Comparison of ENCODE assay signal across 15 cellular contexts in the genomic region with DNA sequence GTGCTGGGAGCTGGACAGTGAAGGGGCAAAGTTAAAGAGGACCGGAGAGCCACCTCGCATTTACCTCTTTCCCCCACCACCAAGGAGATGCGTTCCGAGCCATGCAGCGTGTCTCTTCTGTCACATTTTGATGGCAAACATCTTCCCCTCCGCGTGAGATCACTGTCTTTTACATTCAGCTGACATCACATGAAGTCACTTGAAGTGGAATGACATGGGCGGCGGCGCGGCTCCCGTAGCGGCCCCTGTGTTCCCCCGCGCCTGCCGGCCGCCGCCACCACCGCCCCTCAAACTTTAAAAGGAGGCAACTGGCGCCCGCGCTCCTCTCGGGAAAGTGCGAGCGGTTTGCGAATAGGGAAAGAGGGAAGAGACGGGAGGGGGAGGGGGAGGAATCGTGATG. TPM values are rescaled to one million over a fixed set of nuclear protein-coding genes. Genes with fewer than 3 reads are reported as not detected.
DNase-seq lines count a peak whose midpoint lies in the region; ATAC-seq lines count a peak whose summit lies in the region.
"Had no signal": no experiment of that assay in that cellular context is flagged by ENCODE, and none has a peak within 500 bp of the region (broad histone marks: within the 10 kb centered on the region; RNA-seq: fewer than 3 reads in every experiment).

Gene FEZF2 (minus strand): TSS at position 336 of the 400 bp plus-strand sequence. CDS start 682 bp downstream, outside the sequence.

- ATAC-seq in activated naive CD8-positive, alpha-beta T cell treated with anti-CD3 and anti-CD28 coated beads, Interleukin-2, amount 10 ng/mL, durations not matched to agents 7 days and 5 days (ENCODE audit: low read depth): no peak
- ATAC-seq in HG03159 (IDR thresholded peaks at IDR 0.05; ENCODE audit: unreplicated experiment): no peak

- H3K4me3 Mint-ChIP-seq in T-helper 1 cell treated with Interleukin-12 subunit alpha and Interleukin-12 subunit beta and Interleukin-4 antibody, amounts not matched to agents 30 μg/mL and 1 μg/mL, for 36 hours: no peak within 1 kb of the TSS
- H3K4me3 Mint-ChIP-seq in activated naive CD8-positive, alpha-beta T cell treated with anti-CD3 and anti-CD28 coated beads, Interleukin-2, amount 10 ng/mL, durations not matched to agents 7 days and 5 days: peak within 1 kb of the TSS; percentile 22

- H3K36me3 ChIP-seq in iPS-15b (ENCODE audit: control insufficient read depth, insufficient read depth, low read length) (no peaks in the 10 kb centered on the region), subcutaneous abdominal adipose tissue (ENCODE audit: control insufficient read depth in 5 of 5, insufficient read depth in 5 of 5, low read length in 5 of 5) (no peaks in the 10 kb centered on the region)
- H3K36me3 ChIP-seq: adrenal gland had no signal

- H3K27me3 Mint-ChIP-seq in T-helper 1 cell treated with Interleukin-12 subunit alpha and Interleukin-12 subunit beta and Interleukin-4 antibody, amounts not matched to agents 30 μg/mL and 1 μg/mL, for 36 hours (ENCODE audit: low read depth): peaks cover 82% of the 10 kb centered on the region
- peaks cover 87% of the 10 kb centered on the region for H3K27me3 Mint-ChIP-seq in activated naive CD8-positive, alpha-beta T cell treated with anti-CD3 and anti-CD28 coated beads, Interleukin-2, amount 10 ng/mL, durations not matched to agents 7 days and 5 days

- H3K27ac ChIP-seq in subcutaneous abdominal adipose tissue (ENCODE audit: low read depth, low read length): no peak within 1 kb of the TSS
- H3K27ac ChIP-seq: adrenal gland; BLaER1 treated with 17β-estradiol and CSF1 and Interleukin-3, amounts not matched to agents 10 nM and 100 nM had no signal

- H3K9me3 ChIP-seq in iPS-15b (ENCODE audit: control insufficient read depth, insufficient read depth, low read length) (no peaks in the 10 kb centered on the region), subcutaneous abdominal adipose tissue (ENCODE audit: control insufficient read depth in 5 of 5, low read length in 5 of 5) (no peaks in the 10 kb centered on the region)
- H3K9me3 ChIP-seq: adrenal gland had no signal

- H3K36me3 Mint-ChIP-seq in T-helper 1 cell treated with Interleukin-12 subunit alpha and Interleukin-12 subunit beta and Interleukin-4 antibody, amounts not matched to agents 30 μg/mL and 1 μg/mL, for 36 hours (ENCODE audit: low read depth): peaks cover 7% of the 10 kb centered on the region
- H3K36me3 Mint-ChIP-seq in activated naive CD8-positive, alpha-beta T cell treated with anti-CD3 and anti-CD28 coated beads, Interleukin-2, amount 10 ng/mL, durations not matched to agents 7 days and 5 days: peaks cover 6% of the 10 kb centered on the region

- H3K27me3 ChIP-seq in iPS-15b (ENCODE audit: control insufficient read depth, insufficient read depth, low read length) (peaks cover 98% of the 10 kb centered on the region), subcutaneous abdominal adipose tissue (ENCODE audit: control insufficient read depth in 5 of 5, insufficient read depth in 4 of 5, low read length in 5 of 5) (peaks cover 62 to 91% (median 79%) of the 10 kb centered on the region in 5 donors)

- peaks cover 2% of the 10 kb centered on the region for H3K4me1 Mint-ChIP-seq in T-helper 1 cell treated with Interleukin-12 subunit alpha and Interleukin-12 subunit beta and Interleukin-4 antibody, amounts not matched to agents 30 μg/mL and 1 μg/mL, for 36 hours (ENCODE audit: low read depth)
- peaks cover 10% of the 10 kb centered on the region for H3K4me1 Mint-ChIP-seq in activated naive CD8-positive, alpha-beta T cell treated with anti-CD3 and anti-CD28 coated beads, Interleukin-2, amount 10 ng/mL, durations not matched to agents 7 days and 5 days

- POLR2A ChIA-PET in activated naive CD8-positive, alpha-beta T cell treated with anti-CD3 and anti-CD28 coated beads, Interleukin-2, amount 10 ng/mL, durations not matched to agents 7 days and 5 days (lab: Charles Lee): no interaction called here

- peaks cover 7% of the 10 kb centered on the region for H3K9me3 Mint-ChIP-seq in T-helper 1 cell treated with Interleukin-12 subunit alpha and Interleukin-12 subunit beta and Interleukin-4 antibody, amounts not matched to agents 30 μg/mL and 1 μg/mL, for 36 hours
- peaks cover 7% of the 10 kb centered on the region for H3K9me3 Mint-ChIP-seq in activated naive CD8-positive, alpha-beta T cell treated with anti-CD3 and anti-CD28 coated beads, Interleukin-2, amount 10 ng/mL, durations not matched to agents 7 days and 5 days

- no peak for DNase-seq in T-helper 1 cell
- no peak for DNase-seq in activated naive CD8-positive, alpha-beta T cell treated with anti-CD3 and anti-CD28 coated beads, Interleukin-2, amount 10 ng/mL, durations not matched to agents 7 days and 5 days
- DNase-seq in COR-L47 (lab: John Stamatoyannopoulos, UW): no peak
- no peak for DNase-seq in kidney glomerular epithelial cell (lab: John Stamatoyannopoulos, UW)
- DNase-seq: activated CD4-positive, alpha-beta T cell treated with anti-CD3 and anti-CD28 coated beads for 1 hour; adrenal gland; stimulated activated CD4-positive, alpha-beta T cell treated with anti-CD3 and anti-CD28 coated beads, Interleukin-4, amount 100 ng/mL, for 4 hours had no signal

- H3K4me1 ChIP-seq in iPS-15b (ENCODE audit: control insufficient read depth, insufficient read depth, low read length) (peaks cover 40% of the 10 kb centered on the region), subcutaneous abdominal adipose tissue (ENCODE audit: control insufficient read depth in 5 of 5, insufficient read depth in 5 of 5, low read length in 5 of 5) (peaks cover 0 to 37% (median 26%) of the 10 kb centered on the region in 5 donors)
- H3K4me1 ChIP-seq: BLaER1 treated with 17β-estradiol and CSF1 and Interleukin-3, amounts not matched to agents 10 nM and 100 nM had no signal

- H3K9ac ChIP-seq in iPS-15b (ENCODE audit: low read depth, low read length) (no peak within 1 kb of the TSS), subcutaneous abdominal adipose tissue (ENCODE audit: low read length in 5 of 5) (no peak within 1 kb of the TSS)
- H3K9ac ChIP-seq: BLaER1 treated with 17β-estradiol and CSF1 and Interleukin-3, amounts not matched to agents 10 nM and 100 nM had no signal

- H3K27ac Mint-ChIP-seq in T-helper 1 cell treated with Interleukin-12 subunit alpha and Interleukin-12 subunit beta and Interleukin-4 antibody, amounts not matched to agents 30 μg/mL and 1 μg/mL, for 36 hours: peak within 1 kb of the TSS; percentile 63
- peak within 1 kb of the TSS; percentile 70 for H3K27ac Mint-ChIP-seq in activated naive CD8-positive, alpha-beta T cell treated with anti-CD3 and anti-CD28 coated beads, Interleukin-2, amount 10 ng/mL, durations not matched to agents 7 days and 5 days

- H3K4me3 ChIP-seq in iPS-15b (ENCODE audit: low read depth, low read length) (peak within 1 kb of the TSS; percentile 49), subcutaneous abdominal adipose tissue (ENCODE audit: low read depth in 1 of 5, low read length in 5 of 5) (peak within 1 kb of the TSS in 3 of 5 donors; percentile 13 to 51 (median 28))

RNA-seq across cellular contexts. Expression of gene FEZF2, which starts in this region (rescaled TPM):
- not detected for total RNA-seq in activated naive CD8-positive, alpha-beta T cell treated with anti-CD3 and anti-CD28 coated beads, Interleukin-2, amount 10 ng/mL, durations not matched to agents 7 days and 5 days
- total RNA-seq: adrenal gland, fibroblast of villous mesenchyme, M059J, RPMI7951 had no signal
